In genomic region chr20:58705525-58705924, GRCh38 we compare ENCODE assay signal across 25 cellular contexts. TPM values are rescaled to one million over a fixed set of nuclear protein-coding genes. Genes with fewer than 3 reads are reported as not detected.
DNase-seq lines count a peak whose midpoint lies in the region; ATAC-seq, FAIRE-seq and TF ChIP-seq lines count a peak whose summit lies in the region.
"Had no signal": no experiment of that assay in that cellular context is flagged by ENCODE, and none has a peak within 500 bp of the region (broad histone marks: within the 10 kb centered on the region; RNA-seq: fewer than 3 reads in every experiment).

No MANE protein-coding gene starts in this region.

- H3K4me1 ChIP-seq in gastroesophageal sphincter (no peaks in the 10 kb centered on the region), pancreas (no peaks in the 10 kb centered on the region)
- H3K4me1 ChIP-seq: HAP-1, psoas muscle had no signal

- H3K4me1 Mint-ChIP-seq in activated CD4-positive, alpha-beta T cell treated with anti-CD3 and anti-CD28 coated beads for 36 hours: no peaks in the 10 kb centered on the region
- H3K4me1 Mint-ChIP-seq: neural crest cell had no signal

- H3K27me3 Mint-ChIP-seq in activated CD4-positive, alpha-beta T cell treated with anti-CD3 and anti-CD28 coated beads for 36 hours: no peaks in the 10 kb centered on the region
- H3K27me3 Mint-ChIP-seq: activated naive CD8-positive, alpha-beta T cell treated with anti-CD3 and anti-CD28 coated beads, Interleukin-2, amount 10 ng/mL, durations not matched to agents 7 days and 5 days; activated T-cell treated with anti-CD3 and anti-CD28 coated beads, Interleukin-2, amount 50 U/mL, for 24 hours had no signal

- FAIRE-seq in pancreas (lab: Jason Lieb, UNC): no peak
- FAIRE-seq: A204.1, G401.6 had no signal

- 60 to 72% methylated on average over 7 of the region's 7 CpGs for WGBS in gastroesophageal sphincter (ENCODE audit: low coverage in 1 of 2), 2 donors
- WGBS in pancreas, 2 donors: 85 to 91% methylated on average over 7 of the region's 7 CpGs

- H3K27ac Mint-ChIP-seq in activated CD4-positive, alpha-beta T cell treated with anti-CD3 and anti-CD28 coated beads for 36 hours: no peak overlapping the region
- H3K27ac Mint-ChIP-seq: activated naive CD8-positive, alpha-beta T cell treated with anti-CD3 and anti-CD28 coated beads, Interleukin-2, amount 10 ng/mL, durations not matched to agents 7 days and 5 days; activated T-cell treated with anti-CD3 and anti-CD28 coated beads, Interleukin-2, amount 50 U/mL, for 24 hours had no signal

- intact Hi-C loops in activated CD4-positive, alpha-beta T cell treated with anti-CD3 and anti-CD28 coated beads for 36 hours (cut with DNase I, micrococcal nuclease): no loop called here
- intact Hi-C loops in pancreas (cut with DNase I): no loop called here

- in situ Hi-C loops in G401 (cut with HindIII; ENCODE audit: low sequenced_read_pairs): no loop called here

- H3K36me3 Mint-ChIP-seq in activated CD4-positive, alpha-beta T cell treated with anti-CD3 and anti-CD28 coated beads for 36 hours (ENCODE audit: low read depth): peaks cover 18% of the 10 kb centered on the region

- no peak for ATAC-seq in activated CD4-positive, alpha-beta T cell treated with anti-CD3 and anti-CD28 coated beads for 36 hours
- ATAC-seq in gastroesophageal sphincter: peak; percentile 35
- peak in 3 of 4 donors; percentile 36 to 72 (median 67) for ATAC-seq in pancreas
- no peak for ATAC-seq in GM19035 (IDR thresholded peaks at IDR 0.05; ENCODE audit: unreplicated experiment)
- ATAC-seq: psoas muscle had no signal

- no peak overlapping the region for H3K4me3 Mint-ChIP-seq in activated CD4-positive, alpha-beta T cell treated with anti-CD3 and anti-CD28 coated beads for 36 hours
- H3K4me3 Mint-ChIP-seq: activated naive CD8-positive, alpha-beta T cell treated with anti-CD3 and anti-CD28 coated beads, Interleukin-2, amount 10 ng/mL, durations not matched to agents 7 days and 5 days; activated T-cell treated with anti-CD3 and anti-CD28 coated beads, Interleukin-2, amount 50 U/mL, for 24 hours; neural crest cell had no signal

- H3K27me3 ChIP-seq in gastroesophageal sphincter (no peaks in the 10 kb centered on the region), pancreas (no peaks in the 10 kb centered on the region)

- TF ChIP-seq POLR2A in gastroesophageal sphincter (IDR thresholded peaks at IDR 0.05): no peak

- H3K27ac ChIP-seq in gastroesophageal sphincter (no peak overlapping the region), pancreas (no peak overlapping the region)
- H3K27ac ChIP-seq: KMS-11, psoas muscle, SK-N-MC had no signal

- TF ChIP-seq CTCF in gastroesophageal sphincter (IDR thresholded peaks at IDR 0.05): no peak
- TF ChIP-seq CTCF in pancreas (IDR thresholded peaks at IDR 0.05): no peak

- H3K36me3 ChIP-seq in gastroesophageal sphincter (peaks cover 0 to 93% of the 10 kb centered on the region in 2 donors), pancreas (peaks cover 0 to 24% (median 6%) of the 10 kb centered on the region in 3 donors)

- H3K9me3 ChIP-seq in gastroesophageal sphincter (no peaks in the 10 kb centered on the region), pancreas (no peaks in the 10 kb centered on the region)
- H3K9me3 ChIP-seq: HAP-1, psoas muscle had no signal

- POLR2A ChIA-PET in activated CD4-positive, alpha-beta T cell treated with anti-CD3 and anti-CD28 coated beads for 36 hours (lab: Charles Lee): no interaction called here

- no peaks in the 10 kb centered on the region for H3K9me3 Mint-ChIP-seq in activated CD4-positive, alpha-beta T cell treated with anti-CD3 and anti-CD28 coated beads for 36 hours (ENCODE audit: low read depth)
- H3K9me3 Mint-ChIP-seq: activated naive CD8-positive, alpha-beta T cell treated with anti-CD3 and anti-CD28 coated beads, Interleukin-2, amount 10 ng/mL, durations not matched to agents 7 days and 5 days; activated T-cell treated with anti-CD3 and anti-CD28 coated beads, Interleukin-2, amount 50 U/mL, for 24 hours; neural crest cell had no signal

- TF ChIP-seq EP300 in gastroesophageal sphincter (IDR thresholded peaks at IDR 0.05): no peak

- no peak overlapping the region for H3K4me3 ChIP-seq in gastroesophageal sphincter
- H3K4me3 ChIP-seq in pancreas: no peak overlapping the region
- H3K4me3 ChIP-seq: HAP-1, psoas muscle, SK-N-MC had no signal

- CTCF ChIA-PET in activated CD4-positive, alpha-beta T cell treated with anti-CD3 and anti-CD28 coated beads for 36 hours (lab: Charles Lee): no interaction called here

- DNase-seq in activated CD4-positive, alpha-beta T cell treated with anti-CD3 and anti-CD28 coated beads for 1 hour: peak; percentile 2
- no peak for DNase-seq in activated CD4-positive, alpha-beta T cell treated with anti-CD3 and anti-CD28 coated beads for 36 hours
- DNase-seq in G401 (ENCODE audit: low spot score) (peak; percentile 19), pancreas (peak in 3 of 6 donors; percentile 2 to 21 (median 13)), hypothalamus (lab: John Stamatoyannopoulos, UW) (no peak), CD1c-positive myeloid dendritic cell (ENCODE audit: extremely low spot score) (no peak)
- DNase-seq: activated gamma-delta T cell; activated naive CD8-positive, alpha-beta T cell treated with anti-CD3 and anti-CD28 coated beads, Interleukin-2, amount 10 ng/mL, durations not matched to agents 7 days and 5 days; activated T-cell treated with anti-CD3 and anti-CD28 coated beads, Interleukin-2, amount 50 U/mL, for 24 hours; AML-193; DMS53; MM.1S; NCI-H1417; NCI-H2029 treated with DMSO at 0.1 percent for 48 hours; T-helper 2 cell; trophoblast cell had no signal

RNA-seq across cellular contexts. Expression of gene NPEPL1, which starts 12.9 kb away (rescaled TPM):
- total RNA-seq in activated CD4-positive, alpha-beta T cell treated with anti-CD3 and anti-CD28 coated beads for 36 hours: 10 to 100 TPM; 13.6 to 15.2 TPM
- total RNA-seq in G401 (2014; rRNA removed; shearing (Covaris generic)): 1.3 and 5.4 TPM in 2 replicates
- total RNA-seq in gastroesophageal sphincter (10 to 100 TPM; 24.3 to 57.3 (median 36.9) TPM), pancreas (10 to 100 TPM; 12.4 to 18.1 (median 17.3) TPM)
- 10 to 100 TPM; 73.8 to 77.8 TPM for polyA plus RNA-seq in pancreas

RNA-seq across cellular contexts. Expression of gene STX16, which starts 54.4 kb away (rescaled TPM):
- total RNA-seq in activated CD4-positive, alpha-beta T cell treated with anti-CD3 and anti-CD28 coated beads for 36 hours: 100 to 1,000 TPM; 101 to 110 TPM
- 25.5 and 32.3 TPM in 2 replicates for total RNA-seq in G401 (2014; rRNA removed; shearing (Covaris generic))
- total RNA-seq in gastroesophageal sphincter (10 to 100 TPM; 26.1 to 90.4 (median 47.8) TPM), pancreas (10 to 100 TPM; 17.9 to 33.4 (median 20.9) TPM)
- 10 to 100 TPM; 58.5 to 67.0 TPM for polyA plus RNA-seq in pancreas

Comparison
In these comparisons a context has a peak if more than half of its experiments do, and no peak if none do; other contexts are left out.
1. DNase-seq: peak in activated CD4-positive, alpha-beta T cell treated with anti-CD3 and anti-CD28 coated beads for 1 hour (single experiment) and G401 (single experiment); none in activated CD4-positive, alpha-beta T cell treated with anti-CD3 and anti-CD28 coated beads for 36 hours (single experiment), hypothalamus (0 of 51) and CD1c-positive myeloid dendritic cell (single experiment).
2. ATAC-seq: peak in gastroesophageal sphincter (single experiment) and pancreas (3 of 4); none in activated CD4-positive, alpha-beta T cell treated with anti-CD3 and anti-CD28 coated beads for 36 hours (single experiment) and GM19035 (single experiment).